1 cellular context compared by ENCODE assay signal in genomic region chr13:109759609-109760008, GRCh38.
TF ChIP-seq lines count a peak whose summit lies in the region.

No MANE protein-coding gene starts in this region.

TF ChIP-seq in GM23338, 12 proteins besides CTCF, POLR2A, EP300 and RAD21 (continued from another document):
- TF ChIP-seq REST (IDR thresholded peaks at IDR 0.05; ENCODE audit: unreplicated experiment), result no peak
- TF ChIP-seq NANOG (IDR thresholded peaks at IDR 0.05; ENCODE audit: borderline replicate concordance), result no peak
- no peak for TF ChIP-seq JUNB (IDR thresholded peaks at IDR 0.05; ENCODE audit: unreplicated experiment)
- no peak for TF ChIP-seq POLR2AphosphoS5 (IDR thresholded peaks at IDR 0.05; ENCODE audit: low read depth)
- no peak for TF ChIP-seq EZH2 (IDR thresholded peaks at IDR 0.05; ENCODE audit: low read depth, unreplicated experiment)
